27 cellular contexts compared by ENCODE assay signal in genomic region chr21:39502631-39503030, GRCh38. TPM values are rescaled to one million over a fixed set of nuclear protein-coding genes. Genes with fewer than 3 reads are reported as not detected.
DNase-seq lines count a peak whose midpoint lies in the region; ATAC-seq lines count a peak whose summit lies in the region.
"Had no signal": no experiment of that assay in that cellular context is flagged by ENCODE, and none has a peak within 500 bp of the region (broad histone marks: within the 10 kb centered on the region; RNA-seq: fewer than 3 reads in every experiment).

No MANE protein-coding gene starts in this region.

- H3K27ac ChIP-seq in caudate nucleus (ENCODE audit: low read depth, low read length) = peak overlapping the region; percentile 59
- H3K27ac ChIP-seq: breast epithelium, esophagus squamous epithelium, hepatocyte, ovary had no signal

- H3K27ac Mint-ChIP-seq in stimulated activated effector memory CD8-positive, alpha-beta T cell treated with anti-CD3 and anti-CD28 coated beads, Interleukin-12 subunit alpha, Interleukin-12 subunit beta, amount 100 ng/mL, for 72 hours = no peak overlapping the region
- H3K27ac Mint-ChIP-seq: activated T-cell treated with anti-CD3 and anti-CD28 coated beads, Interleukin-2, amount 50 U/mL, for 72 hours; CD4-positive, alpha-beta T cell; immature natural killer cell; mesothelial cell of epicardium; naive thymus-derived CD8-positive, alpha-beta T cell; stimulated activated naive B cell treated with anti-CD40 and anti-IgM and Interleukin-4, amounts not matched to agents 10 μg/mL and 1 μg/mL and 100 μg/mL, for 72 hours had no signal

- H3K4me3 Mint-ChIP-seq in stimulated activated effector memory CD8-positive, alpha-beta T cell treated with anti-CD3 and anti-CD28 coated beads, Interleukin-12 subunit alpha, Interleukin-12 subunit beta, amount 100 ng/mL, for 72 hours = no peak overlapping the region
- H3K4me3 Mint-ChIP-seq: activated T-cell treated with anti-CD3 and anti-CD28 coated beads, Interleukin-2, amount 50 U/mL, for 72 hours; CD4-positive, alpha-beta T cell; immature natural killer cell; mesothelial cell of epicardium; naive thymus-derived CD8-positive, alpha-beta T cell; stimulated activated naive B cell treated with anti-CD40 and anti-IgM and Interleukin-4, amounts not matched to agents 10 μg/mL and 1 μg/mL and 100 μg/mL, for 72 hours had no signal

- intact Hi-C loops in sciatic nerve (cut with DNase I) = no loop called here

- DNase-seq in G401 (ENCODE audit: low spot score) (peak; percentile 12), caudate nucleus (lab: John Stamatoyannopoulos, UW) (peak in 40 of 61 donors; percentile 14 to 72 (median 36)), medulla oblongata (ENCODE audit: extremely low spot score) (peak; percentile 83), sciatic nerve (ENCODE audit: low spot score) (no peak), NCI-H748 (lab: John Stamatoyannopoulos, UW; ENCODE audit: unreplicated experiment) (no peak), H4 (ENCODE audit: low spot score) (no peak), SKM-1 treated with dmso at 0.1 percent for 144 hours (lab: John Stamatoyannopoulos, UW; ENCODE audit: unreplicated experiment) (no peak)
- DNase-seq in stimulated activated effector memory CD8-positive, alpha-beta T cell treated with anti-CD3 and anti-CD28 coated beads, Interleukin-12 subunit alpha, Interleukin-12 subunit beta, amount 100 ng/mL, for 72 hours (ENCODE audit: low spot score in 2 of 2) = no peak
- DNase-seq: activated CD4-positive, CD25-positive, alpha-beta regulatory T cell; activated naive CD4-positive, alpha-beta T cell; activated T-cell treated with anti-CD3 and anti-CD28 coated beads, Interleukin-2, amount 50 U/mL, for 72 hours; CD4-positive, alpha-beta T cell; esophagus squamous epithelium; foreskin melanocyte; immature natural killer cell; IMR-90; naive thymus-derived CD8-positive, alpha-beta T cell; NCI-H1092; NCI-H187; NCI-H524 treated with DMSO at 0.1 percent for 48 hours; ovary; stimulated activated CD4-positive, alpha-beta T cell treated with anti-CD3 and anti-CD28 coated beads, Interleukin-4, amount 100 ng/mL, for 4 hours; stimulated activated naive B cell treated with anti-CD40 and anti-IgM and Interleukin-4, amounts not matched to agents 10 μg/mL and 1 μg/mL and 100 μg/mL, for 72 hours had no signal

- no peaks in the 10 kb centered on the region for H3K9me3 Mint-ChIP-seq in stimulated activated effector memory CD8-positive, alpha-beta T cell treated with anti-CD3 and anti-CD28 coated beads, Interleukin-12 subunit alpha, Interleukin-12 subunit beta, amount 100 ng/mL, for 72 hours
- H3K9me3 Mint-ChIP-seq: CD4-positive, alpha-beta T cell; immature natural killer cell had no signal

- in situ Hi-C loops in G401 (cut with HindIII; ENCODE audit: low sequenced_read_pairs) = no loop called here

- no peaks in the 10 kb centered on the region for H3K36me3 Mint-ChIP-seq in stimulated activated effector memory CD8-positive, alpha-beta T cell treated with anti-CD3 and anti-CD28 coated beads, Interleukin-12 subunit alpha, Interleukin-12 subunit beta, amount 100 ng/mL, for 72 hours
- H3K36me3 Mint-ChIP-seq: immature natural killer cell had no signal

- no peaks in the 10 kb centered on the region for H3K4me1 Mint-ChIP-seq in stimulated activated effector memory CD8-positive, alpha-beta T cell treated with anti-CD3 and anti-CD28 coated beads, Interleukin-12 subunit alpha, Interleukin-12 subunit beta, amount 100 ng/mL, for 72 hours
- H3K4me1 Mint-ChIP-seq: immature natural killer cell; naive thymus-derived CD8-positive, alpha-beta T cell had no signal

- ATAC-seq in sciatic nerve = peak; percentile 79
- ATAC-seq in stimulated activated effector memory CD8-positive, alpha-beta T cell treated with anti-CD3 and anti-CD28 coated beads, Interleukin-12 subunit alpha, Interleukin-12 subunit beta, amount 100 ng/mL, for 72 hours = no peak
- ATAC-seq: activated T-cell treated with anti-CD3 and anti-CD28 coated beads, Interleukin-2, amount 50 U/mL, for 72 hours; left lobe of liver; naive thymus-derived CD8-positive, alpha-beta T cell had no signal

RNA-seq across cellular contexts. Expression of gene SH3BGR, which starts 50.9 kb away (rescaled TPM):
- total RNA-seq in G401 (2014; rRNA removed; shearing (Covaris generic)) = 0.86 and 2.2 TPM in 2 replicates
- total RNA-seq in sciatic nerve = 7.9 TPM
- total RNA-seq in H4 (2014; rRNA removed; shearing (Covaris generic)) = 12.8 and 337 TPM in 2 replicates

RNA-seq across cellular contexts. Expression of gene LCA5L, which starts 57.1 kb away (rescaled TPM):
- 0.18 and 5.0 TPM in 2 replicates for total RNA-seq in G401 (2014; rRNA removed; shearing (Covaris generic))
- 2.2 TPM for total RNA-seq in sciatic nerve
- total RNA-seq in H4 (2014; rRNA removed; shearing (Covaris generic)) = 1.4 TPM in 2 replicates

Comparison
In these comparisons a context has a peak if more than half of its experiments do, and no peak if none do; other contexts are left out.
1. DNase-seq: peak in G401 (single experiment), caudate nucleus (40 of 61) and medulla oblongata (single experiment); none in sciatic nerve (single experiment), NCI-H748 (single experiment), stimulated activated effector memory CD8-positive, alpha-beta T cell treated with anti-CD3 and anti-CD28 coated beads, Interleukin-12 subunit alpha, Interleukin-12 subunit beta, amount 100 ng/mL, for 72 hours (0 of 2), H4 (single experiment) and SKM-1 treated with dmso at 0.1 percent for 144 hours (single experiment).